8 cellular contexts compared by ENCODE assay signal in the genomic region with DNA sequence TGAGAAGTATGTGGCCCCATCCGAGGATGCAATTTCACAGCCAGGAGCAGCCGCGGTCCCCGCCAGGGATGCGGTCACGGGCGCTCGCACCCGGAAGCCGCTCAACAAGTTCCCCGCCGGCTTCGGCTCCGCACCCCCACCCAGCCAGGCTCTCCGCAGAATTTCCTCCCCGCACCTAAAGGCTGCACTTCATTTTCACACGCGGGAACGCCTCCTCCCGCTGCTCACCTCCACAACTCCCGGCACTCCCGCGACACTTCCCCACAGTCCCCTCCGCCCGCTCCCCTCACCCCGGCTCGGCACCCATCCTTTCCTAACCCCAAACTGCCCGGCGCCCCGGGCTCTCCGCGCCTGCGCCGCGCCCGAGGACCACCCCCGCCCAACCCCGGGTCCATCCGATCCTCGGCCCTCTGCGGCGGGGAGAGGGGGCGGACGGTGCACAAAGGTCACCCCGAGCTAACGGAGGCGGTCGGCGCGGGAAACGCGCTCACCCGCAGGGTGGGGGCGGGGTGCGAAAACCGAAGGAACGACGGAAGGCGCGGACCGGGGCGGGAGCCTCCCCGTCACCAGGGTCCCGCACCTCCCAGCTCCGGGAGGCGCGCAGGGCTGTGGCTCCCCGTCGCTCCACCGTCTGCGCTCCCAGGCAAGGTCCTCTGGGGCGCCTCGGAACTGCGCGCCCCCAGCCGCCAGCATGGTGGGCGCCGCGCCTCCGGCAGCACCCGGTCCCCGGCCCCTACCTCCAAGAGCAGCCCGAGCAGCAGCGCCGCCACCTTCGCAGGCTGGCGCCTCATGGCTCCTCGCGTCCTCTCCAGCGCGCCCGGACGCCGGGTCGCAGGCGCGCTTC. TPM values are rescaled to one million over a fixed set of nuclear protein-coding genes. Genes with fewer than 3 reads are reported as not detected.
DNase-seq lines count a peak whose midpoint lies in the region; ATAC-seq and TF ChIP-seq lines count a peak whose summit lies in the region.

No MANE protein-coding gene starts in this region.

- POLR2A ChIA-PET in activated CD8-positive, alpha-beta T cell treated with anti-CD3 and anti-CD28 coated beads, Interleukin-2, amount 10 ng/mL, durations not matched to agents 7 days and 5 days (lab: Charles Lee): interaction anchor here (0.9 to 8.5 kb wide), 6 partner anchors 22 to 149 kb away, joined by 3 to 83 read pairs (median 3); no protein-coding TSS in a partner anchor

- peak; percentile 22 for DNase-seq in NCI-H510A treated with DMSO at 0.1 percent for 48 hours (lab: John Stamatoyannopoulos, UW)
- peak; percentile 71 for DNase-seq in activated CD8-positive, alpha-beta T cell treated with anti-CD3 and anti-CD28 coated beads, Interleukin-2, amount 10 ng/mL, durations not matched to agents 7 days and 5 days
- peak; percentile 55 to 68 (median 59) for DNase-seq in effector memory CD4-positive, alpha-beta T cell
- peak; percentile 57 for DNase-seq in stimulated activated naive B cell treated with anti-CD40 and anti-IgM and Interleukin-4, amounts not matched to agents 10 μg/mL and 1 μg/mL and 100 μg/mL, for 72 hours

- H3K9me3 ChIP-seq in effector memory CD4-positive, alpha-beta T cell (ENCODE audit: control insufficient read depth, low read length): no peaks in the 10 kb centered on the region
- H3K9me3 ChIP-seq in mononuclear cell (ENCODE audit: low read depth, low read length): no peaks in the 10 kb centered on the region

- H3K27ac ChIP-seq in 22Rv1: peak overlapping the region; percentile 29; the same call in 1 of the 2 replicates
- H3K27ac ChIP-seq in effector memory CD4-positive, alpha-beta T cell (ENCODE audit: insufficient read depth, low read length, poor library complexity, severe bottlenecking): peak overlapping the region; percentile 84

- peaks cover 47% of the 10 kb centered on the region for H3K4me1 ChIP-seq in effector memory CD4-positive, alpha-beta T cell (ENCODE audit: control insufficient read depth, insufficient read depth, low read length, poor library complexity, severe bottlenecking)
- H3K4me1 ChIP-seq in mononuclear cell (ENCODE audit: insufficient read depth, low read length): peaks cover 57% of the 10 kb centered on the region

- no peaks in the 10 kb centered on the region for H3K27me3 ChIP-seq in effector memory CD4-positive, alpha-beta T cell (replicated peaks; ENCODE audit: control insufficient read depth, insufficient read depth, low read length, poor library complexity, severe bottlenecking)
- H3K27me3 ChIP-seq in mononuclear cell (ENCODE audit: insufficient read depth, low read length): no peaks in the 10 kb centered on the region

- peak overlapping the region; percentile 91 for H3K4me3 Mint-ChIP-seq in activated CD8-positive, alpha-beta T cell treated with anti-CD3 and anti-CD28 coated beads, Interleukin-2, amount 10 ng/mL, durations not matched to agents 7 days and 5 days
- H3K4me3 Mint-ChIP-seq in stimulated activated naive B cell treated with anti-CD40 and anti-IgM and Interleukin-4, amounts not matched to agents 10 μg/mL and 1 μg/mL and 100 μg/mL, for 72 hours: peak overlapping the region; percentile 94 to 95

- H3K4me1 Mint-ChIP-seq in activated CD8-positive, alpha-beta T cell treated with anti-CD3 and anti-CD28 coated beads, Interleukin-2, amount 10 ng/mL, durations not matched to agents 7 days and 5 days (ENCODE audit: low read depth): peaks cover 74% of the 10 kb centered on the region
- H3K4me1 Mint-ChIP-seq in stimulated activated naive B cell treated with anti-CD40 and anti-IgM and Interleukin-4, amounts not matched to agents 10 μg/mL and 1 μg/mL and 100 μg/mL, for 72 hours: peaks cover 49 to 60% of the 10 kb centered on the region in 2 donors

- H3K27ac Mint-ChIP-seq in activated CD8-positive, alpha-beta T cell treated with anti-CD3 and anti-CD28 coated beads, Interleukin-2, amount 10 ng/mL, durations not matched to agents 7 days and 5 days: peak overlapping the region; percentile 89
- peak overlapping the region; percentile 97 for H3K27ac Mint-ChIP-seq in stimulated activated naive B cell treated with anti-CD40 and anti-IgM and Interleukin-4, amounts not matched to agents 10 μg/mL and 1 μg/mL and 100 μg/mL, for 72 hours

- no peaks in the 10 kb centered on the region for H3K36me3 ChIP-seq in effector memory CD4-positive, alpha-beta T cell (ENCODE audit: control insufficient read depth, insufficient read depth, low read length)

- no peak for TF ChIP-seq CTCF in 22Rv1 (IDR thresholded peaks at IDR 0.05)

- peaks cover 2% of the 10 kb centered on the region for H3K27me3 Mint-ChIP-seq in activated CD8-positive, alpha-beta T cell treated with anti-CD3 and anti-CD28 coated beads, Interleukin-2, amount 10 ng/mL, durations not matched to agents 7 days and 5 days (ENCODE audit: low read depth)
- H3K27me3 Mint-ChIP-seq in stimulated activated naive B cell treated with anti-CD40 and anti-IgM and Interleukin-4, amounts not matched to agents 10 μg/mL and 1 μg/mL and 100 μg/mL, for 72 hours: no peaks in the 10 kb centered on the region

- ATAC-seq in GM18498 (IDR thresholded peaks at IDR 0.05; ENCODE audit: unreplicated experiment) (peak; percentile 21), HG02938 (IDR thresholded peaks at IDR 0.05; ENCODE audit: unreplicated experiment) (peak; percentile 13)
- peak; percentile 37 for ATAC-seq in activated CD8-positive, alpha-beta T cell treated with anti-CD3 and anti-CD28 coated beads, Interleukin-2, amount 10 ng/mL, durations not matched to agents 7 days and 5 days
- ATAC-seq in stimulated activated naive B cell treated with anti-CD40 and anti-IgM and Interleukin-4, amounts not matched to agents 10 μg/mL and 1 μg/mL and 100 μg/mL, for 72 hours (replicated peaks): peak; percentile 37 to 43

- CTCF ChIA-PET in activated CD8-positive, alpha-beta T cell treated with anti-CD3 and anti-CD28 coated beads, Interleukin-2, amount 10 ng/mL, durations not matched to agents 7 days and 5 days (lab: Charles Lee): interaction anchor here (1.3 to 4.0 kb wide), 2 partner anchors 38 to 52 kb away, joined by 3 to 29 read pairs; no protein-coding TSS in a partner anchor

- H3K4me3 ChIP-seq in effector memory CD4-positive, alpha-beta T cell (ENCODE audit: insufficient read depth, low read depth, low read length, poor library complexity, severe bottlenecking): peak overlapping the region; percentile 97
- peak overlapping the region; percentile 67 for H3K4me3 ChIP-seq in mononuclear cell (ENCODE audit: low read length)

- H3K36me3 Mint-ChIP-seq in activated CD8-positive, alpha-beta T cell treated with anti-CD3 and anti-CD28 coated beads, Interleukin-2, amount 10 ng/mL, durations not matched to agents 7 days and 5 days (ENCODE audit: low read depth): peaks cover 13% of the 10 kb centered on the region
- peaks cover 8 to 26% of the 10 kb centered on the region in 2 donors for H3K36me3 Mint-ChIP-seq in stimulated activated naive B cell treated with anti-CD40 and anti-IgM and Interleukin-4, amounts not matched to agents 10 μg/mL and 1 μg/mL and 100 μg/mL, for 72 hours

- no peaks in the 10 kb centered on the region for H3K9me3 Mint-ChIP-seq in activated CD8-positive, alpha-beta T cell treated with anti-CD3 and anti-CD28 coated beads, Interleukin-2, amount 10 ng/mL, durations not matched to agents 7 days and 5 days (ENCODE audit: insufficient read depth)
- no peaks in the 10 kb centered on the region for H3K9me3 Mint-ChIP-seq in stimulated activated naive B cell treated with anti-CD40 and anti-IgM and Interleukin-4, amounts not matched to agents 10 μg/mL and 1 μg/mL and 100 μg/mL, for 72 hours

RNA-seq across cellular contexts. Expression of a gene that starts 0.5 kb away (rescaled TPM):
- total RNA-seq in activated CD8-positive, alpha-beta T cell treated with anti-CD3 and anti-CD28 coated beads, Interleukin-2, amount 10 ng/mL, durations not matched to agents 7 days and 5 days: 10 to 100 TPM; 44.5 to 45.3 TPM
- total RNA-seq in mononuclear cell: 72.1 TPM

Comparison
In these comparisons a context has a peak if more than half of its experiments do, and no peak if none do; other contexts are left out.
1. Peak in every context shown above with its lines: DNase-seq, ATAC-seq, H3K4me3 ChIP-seq and H3K27ac ChIP-seq.